ENCODE assay signal across 8 cellular contexts in the genomic region with DNA sequence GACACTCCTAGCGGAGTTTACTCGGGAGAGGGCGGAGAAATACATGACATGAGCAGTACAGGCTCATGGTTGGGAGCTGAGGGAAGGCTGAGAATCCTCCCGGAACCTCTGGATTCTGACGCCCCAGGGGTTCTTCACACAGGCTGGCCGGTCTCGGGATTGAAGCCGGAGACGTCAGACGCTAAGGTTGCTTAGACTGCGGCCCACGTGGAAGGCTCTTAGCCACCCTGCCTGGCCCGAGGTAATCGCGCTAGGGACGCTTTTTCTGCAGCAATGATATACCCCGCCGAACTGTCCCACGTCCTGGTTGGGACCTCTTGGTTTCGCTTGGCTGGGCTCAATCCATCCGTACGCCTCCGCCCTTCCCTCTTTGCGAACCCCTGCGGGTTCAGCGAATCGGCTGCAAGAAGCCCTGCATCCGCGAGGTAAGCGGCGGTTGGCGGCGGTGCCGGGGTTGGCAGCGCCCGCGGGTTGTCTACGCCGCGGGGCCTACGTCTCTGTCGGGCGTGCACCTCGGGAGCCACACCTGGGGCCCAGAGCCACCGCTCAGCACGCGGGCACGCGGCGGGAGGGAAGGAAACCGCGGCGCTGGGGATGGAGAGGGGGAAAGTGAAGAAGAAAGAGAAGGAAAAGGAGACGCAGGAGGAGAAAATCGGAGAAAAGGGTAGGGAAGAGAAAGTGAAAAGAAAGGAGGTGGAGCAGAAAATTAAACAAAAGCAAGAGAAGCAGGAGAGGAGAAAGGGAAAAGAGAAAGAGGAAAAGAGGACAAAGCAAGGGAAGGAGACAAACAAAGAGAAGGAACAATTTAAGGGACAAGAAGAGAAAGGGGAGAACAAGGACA. TPM values are rescaled to one million over a fixed set of nuclear protein-coding genes. Genes with fewer than 3 reads are reported as not detected.
DNase-seq lines count a peak whose midpoint lies in the region; ATAC-seq and TF ChIP-seq lines count a peak whose summit lies in the region.

A gene with protein sequence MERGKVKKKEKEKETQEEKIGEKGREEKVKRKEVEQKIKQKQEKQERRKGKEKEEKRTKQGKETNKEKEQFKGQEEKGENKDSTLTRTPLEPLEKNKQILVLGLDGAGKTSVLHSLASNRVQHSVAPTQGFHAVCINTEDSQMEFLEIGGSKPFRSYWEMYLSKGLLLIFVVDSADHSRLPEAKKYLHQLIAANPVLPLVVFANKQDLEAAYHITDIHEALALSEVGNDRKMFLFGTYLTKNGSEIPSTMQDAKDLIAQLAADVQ (plus strand): TSS at position 523 of the 841 bp plus-strand sequence. CDS start 72 bp downstream, at position 595.

- H3K36me3 ChIP-seq in sigmoid colon: peaks cover 0 to 34% (median 2%) of the 10 kb centered on the region in 4 donors

- TF ChIP-seq CTCF in astrocyte of the cerebellum (IDR thresholded peaks at IDR 0.05; ENCODE audit: low read depth, low read length, missing control alignments): no peak
- TF ChIP-seq CTCF in sigmoid colon (IDR thresholded peaks at IDR 0.05): no peak

- DNase-seq in T-helper 1 cell (peak; percentile 15 to 62 (median 55)), astrocyte of the cerebellum (ENCODE audit: low read depth) (peak; percentile 18), iPS DF 4.7 (ENCODE audit: extremely low read depth, low spot score) (peak; percentile 44), sigmoid colon (peak; percentile 78), NCI-H1436 (lab: John Stamatoyannopoulos, UW) (no peak), mesenteric fat pad (ENCODE audit: low spot score) (no peak)

- peaks cover 0 to 18% (median 12%) of the 10 kb centered on the region in 4 donors for H3K4me1 ChIP-seq in sigmoid colon

- ATAC-seq in HG02981 (IDR thresholded peaks at IDR 0.05; ENCODE audit: unreplicated experiment): peak; percentile 63

- H3K9me3 ChIP-seq in sigmoid colon: no peaks in the 10 kb centered on the region

- WGBS in sigmoid colon, 2 donors: 3 to 6% methylated on average over 55 of the region's 55 CpGs

- intact Hi-C loops in sigmoid colon (cut with DNase I): loop anchor here (2.0 to 5.0 kb wide), 3 partner anchors 25 to 297 kb away; a partner anchor contains a TSS

- no peaks in the 10 kb centered on the region for H3K27me3 ChIP-seq in sigmoid colon

- peak within 1 kb of the TSS; percentile 62 to 73 (median 64) for H3K27ac ChIP-seq in sigmoid colon

- H3K4me3 ChIP-seq in GM08714 (ENCODE audit: low read length): peak within 1 kb of the TSS; percentile 8; the same call in 1 of the 2 replicates
- H3K4me3 ChIP-seq in astrocyte of the cerebellum (ENCODE audit: low read depth, low read length): peak within 1 kb of the TSS; percentile 61
- H3K4me3 ChIP-seq in sigmoid colon: peak within 1 kb of the TSS; percentile 41 to 62 (median 58)

- no peak for TF ChIP-seq POLR2A in sigmoid colon (IDR thresholded peaks at IDR 0.05)

- in situ Hi-C loops in astrocyte of the cerebellum (cut with HindIII; ENCODE audit: low sequenced_read_pairs): no loop called here

- TF ChIP-seq EP300 in sigmoid colon (IDR thresholded peaks at IDR 0.05): no peak

RNA-seq across cellular contexts. Expression of the gene that starts here (rescaled TPM):
- total RNA-seq in sigmoid colon (1 to 10 TPM in 1 of 4 donors, under 1 TPM in 2, not detected in 1; 0.54 to 1.1 (median 0.66) TPM), mesenteric fat pad (not detected)
- under 1 TPM in 1 of 3 donors, not detected in 2; 0.47 TPM for polyA plus RNA-seq in sigmoid colon

Comparison
In these comparisons a context has a peak if more than half of its experiments do, and no peak if none do; other contexts are left out.
1. H3K4me3 ChIP-seq: peak in every context shown above with its lines; median percentile 61 in astrocyte of the cerebellum; 58 in sigmoid colon; 8 in GM08714.
2. DNase-seq: peak in T-helper 1 cell (5 of 5), astrocyte of the cerebellum (single experiment), iPS DF 4.7 (single experiment) and sigmoid colon (single experiment); none in NCI-H1436 (single experiment) and mesenteric fat pad (single experiment).